Comparison of ENCODE assay signal across 25 cellular contexts in the genomic region with DNA sequence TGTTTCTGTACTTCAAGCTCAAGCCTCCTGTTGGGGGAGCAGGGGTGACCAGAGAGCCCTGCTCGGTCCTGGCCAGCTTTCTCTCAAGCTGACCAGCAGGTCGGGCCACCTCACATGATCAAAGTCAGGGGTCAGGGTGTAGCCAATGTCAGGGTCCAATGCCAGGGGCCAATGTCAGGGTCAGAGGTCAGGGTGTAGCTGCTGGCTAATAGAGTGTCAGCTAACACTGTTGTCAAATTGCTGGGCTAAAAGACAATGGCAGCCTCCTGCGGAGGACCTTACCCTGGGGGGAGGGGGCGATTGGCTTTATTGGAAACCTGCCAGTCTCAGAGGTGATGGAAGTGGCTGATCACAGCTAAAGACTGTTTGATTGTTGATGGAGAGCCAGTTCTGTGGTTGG.
"Had no signal": no experiment of that assay in that cellular context is flagged by ENCODE, and none has a peak within 500 bp of the region (broad histone marks: within the 10 kb centered on the region; RNA-seq: fewer than 3 reads in every experiment).

No MANE protein-coding gene starts in this region.

- H3K4me3 Mint-ChIP-seq: naive thymus-derived CD4-positive, alpha-beta T cell; stimulated activated naive B cell treated with anti-CD40 and anti-IgM and Interleukin-4, amounts not matched to agents 10 μg/mL and 1 μg/mL and 100 μg/mL, for 72 hours had no signal

- H3K4me3 ChIP-seq: lung, ovary, testis had no signal

- ATAC-seq: activated naive CD4-positive, alpha-beta T cell treated with anti-CD3 and anti-CD28 coated beads, Interleukin-2, amount 50 U/mL, for 72 hours; esophagus mucosa; left colon; naive thymus-derived CD4-positive, alpha-beta T cell; psoas muscle; stimulated activated naive B cell treated with anti-CD40 and anti-IgM and Interleukin-4, amounts not matched to agents 10 μg/mL and 1 μg/mL and 100 μg/mL, for 72 hours had no signal

- H3K36me3 Mint-ChIP-seq: activated naive CD4-positive, alpha-beta T cell treated with anti-CD3 and anti-CD28 coated beads, Interleukin-2, amount 50 U/mL, for 72 hours; stimulated activated naive B cell treated with anti-CD40 and anti-IgM and Interleukin-4, amounts not matched to agents 10 μg/mL and 1 μg/mL and 100 μg/mL, for 72 hours had no signal

- H3K27me3 Mint-ChIP-seq: stimulated activated naive B cell treated with anti-CD40 and anti-IgM and Interleukin-4, amounts not matched to agents 10 μg/mL and 1 μg/mL and 100 μg/mL, for 72 hours had no signal

- H3K27ac Mint-ChIP-seq: activated naive CD4-positive, alpha-beta T cell treated with anti-CD3 and anti-CD28 coated beads, Interleukin-2, amount 50 U/mL, for 72 hours; naive thymus-derived CD4-positive, alpha-beta T cell; stimulated activated naive B cell treated with anti-CD40 and anti-IgM and Interleukin-4, amounts not matched to agents 10 μg/mL and 1 μg/mL and 100 μg/mL, for 72 hours; type B pancreatic cell had no signal

- FAIRE-seq: frontal cortex, keratinocyte, TTC549 had no signal

- H3K36me3 ChIP-seq: ovary, right atrium auricular region, vagina, WERI-Rb-1 had no signal

- DNase-seq: activated CD4-positive, alpha-beta T cell treated with anti-CD3 and anti-CD28 coated beads for 1 hour; activated gamma-delta T cell treated with Interleukin-2 at 50 U/mL for 16 hours; activated T-cell treated with anti-CD3 and anti-CD28 coated beads, Interleukin-2, amount 50 U/mL, for 1 hour; aorta; central memory CD4-positive, alpha-beta T cell; effector memory CD4-positive, alpha-beta T cell; hypothalamus; left colon; naive thymus-derived CD4-positive, alpha-beta T cell; ovary; psoas muscle; stimulated activated CD4-positive, alpha-beta T cell treated with anti-CD3 and anti-CD28 coated beads, Interleukin-1b, Interleukin-23, amount 100 ng/mL, for 48 hours; stimulated activated naive B cell treated with anti-CD40 and anti-IgM and Interleukin-4, amounts not matched to agents 10 μg/mL and 1 μg/mL and 100 μg/mL, for 72 hours; T-helper 1 cell; testis; WERI-Rb-1 had no signal

- H3K4me1 Mint-ChIP-seq: stimulated activated naive B cell treated with anti-CD40 and anti-IgM and Interleukin-4, amounts not matched to agents 10 μg/mL and 1 μg/mL and 100 μg/mL, for 72 hours had no signal

- H3K4me1 ChIP-seq: psoas muscle, right atrium auricular region, testis had no signal

- H3K9me3 Mint-ChIP-seq: stimulated activated naive B cell treated with anti-CD40 and anti-IgM and Interleukin-4, amounts not matched to agents 10 μg/mL and 1 μg/mL and 100 μg/mL, for 72 hours; type B pancreatic cell had no signal

- H3K9me3 ChIP-seq: ovary, psoas muscle, right atrium auricular region, testis, vagina had no signal

- H3K27ac ChIP-seq: ovary, testis, vagina, WERI-Rb-1 had no signal

- H3K27me3 ChIP-seq: ovary, right atrium auricular region, testis, vagina had no signal
